8 cellular contexts compared by ENCODE assay signal in the genomic region with DNA sequence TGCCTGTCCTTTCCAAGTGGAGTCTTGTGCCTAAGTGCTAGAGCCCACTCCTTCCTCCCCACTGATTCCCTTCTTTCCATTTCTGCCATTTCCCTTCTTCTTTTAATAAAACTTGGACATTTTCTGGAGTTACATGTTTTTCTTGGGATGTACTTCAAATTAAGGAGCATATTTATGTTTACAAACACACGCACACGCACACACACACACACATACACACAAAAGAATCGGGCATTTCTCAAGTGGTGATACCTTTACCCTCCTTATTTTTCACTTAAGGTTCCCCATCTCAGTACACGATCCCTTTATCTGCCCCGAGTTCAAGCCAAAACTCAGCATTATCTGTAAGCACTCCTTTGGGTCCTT.
DNase-seq lines count a peak whose midpoint lies in the region; ATAC-seq, FAIRE-seq and TF ChIP-seq lines count a peak whose summit lies in the region.

No MANE protein-coding gene starts in this region.

- no peaks in the 10 kb centered on the region for H3K27me3 ChIP-seq in bronchial epithelial cell (ENCODE audit: control insufficient read depth, insufficient read depth, low read length)
- H3K27me3 ChIP-seq in prostate gland (replicated peaks; ENCODE audit: insufficient read depth) = no peaks in the 10 kb centered on the region

- no peaks in the 10 kb centered on the region for H3K27me3 Mint-ChIP-seq in activated T-helper 1 cell treated with anti-CD3 and anti-CD28 coated beads, Interleukin-12 subunit alpha, Interleukin-12 subunit beta, Interleukin-2, Interleukin-4 antibody, amounts not matched to agents 30 ng/mL and 10 ng/mL and 1 ng/mL, durations not matched to agents 14 hours and 24 hours and 36 hours (ENCODE audit: insufficient read depth)

- no peaks in the 10 kb centered on the region for H3K36me3 ChIP-seq in bronchial epithelial cell (ENCODE audit: control insufficient read depth, insufficient read depth, low read length)
- H3K36me3 ChIP-seq in prostate gland = no peaks in the 10 kb centered on the region

- H3K4me1 Mint-ChIP-seq in activated T-helper 1 cell treated with anti-CD3 and anti-CD28 coated beads, Interleukin-12 subunit alpha, Interleukin-12 subunit beta, Interleukin-2, Interleukin-4 antibody, amounts not matched to agents 30 ng/mL and 10 ng/mL and 1 ng/mL, durations not matched to agents 14 hours and 24 hours and 36 hours (ENCODE audit: low read depth) = peaks cover 15% of the 10 kb centered on the region

- H3K27ac Mint-ChIP-seq in activated T-helper 1 cell treated with anti-CD3 and anti-CD28 coated beads, Interleukin-12 subunit alpha, Interleukin-12 subunit beta, Interleukin-2, Interleukin-4 antibody, amounts not matched to agents 30 ng/mL and 10 ng/mL and 1 ng/mL, durations not matched to agents 14 hours and 24 hours and 36 hours = no peak overlapping the region

- intact Hi-C loops in prostate gland (cut with DNase I) = loop anchor here (2.0 kb wide), 1 partner anchor 153 kb away; a partner anchor contains a TSS
- intact Hi-C loops in activated T-helper 1 cell treated with anti-CD3 and anti-CD28 coated beads, Interleukin-12 subunit alpha, Interleukin-12 subunit beta, Interleukin-2, Interleukin-4 antibody, amounts not matched to agents 30 ng/mL and 10 ng/mL and 1 ng/mL, durations not matched to agents 14 hours and 24 hours and 36 hours (cut with micrococcal nuclease) = loop anchor here (1.0 to 2.0 kb wide), 6 partner anchors 21 to 543 kb away; no protein-coding TSS in a partner anchor

- no peak for FAIRE-seq in bronchial epithelial cell (lab: Jason Lieb, UNC)

- peaks cover 3% of the 10 kb centered on the region for H3K36me3 Mint-ChIP-seq in activated T-helper 1 cell treated with anti-CD3 and anti-CD28 coated beads, Interleukin-12 subunit alpha, Interleukin-12 subunit beta, Interleukin-2, Interleukin-4 antibody, amounts not matched to agents 30 ng/mL and 10 ng/mL and 1 ng/mL, durations not matched to agents 14 hours and 24 hours and 36 hours (ENCODE audit: low read depth)

- H3K4me3 Mint-ChIP-seq in activated T-helper 1 cell treated with anti-CD3 and anti-CD28 coated beads, Interleukin-12 subunit alpha, Interleukin-12 subunit beta, Interleukin-2, Interleukin-4 antibody, amounts not matched to agents 30 ng/mL and 10 ng/mL and 1 ng/mL, durations not matched to agents 14 hours and 24 hours and 36 hours = no peak overlapping the region

- H3K9me3 Mint-ChIP-seq in activated T-helper 1 cell treated with anti-CD3 and anti-CD28 coated beads, Interleukin-12 subunit alpha, Interleukin-12 subunit beta, Interleukin-2, Interleukin-4 antibody, amounts not matched to agents 30 ng/mL and 10 ng/mL and 1 ng/mL, durations not matched to agents 14 hours and 24 hours and 36 hours = no peaks in the 10 kb centered on the region

- DNase-seq in NCI-H82 (lab: John Stamatoyannopoulos, UW) = peak; percentile 36
- no peak for DNase-seq in NCI-H82 treated with DMSO at 0.1 percent for 48 hours (lab: John Stamatoyannopoulos, UW; ENCODE audit: unreplicated experiment)
- DNase-seq in bronchial epithelial cell (ENCODE audit: low read depth) = no peak
- DNase-seq in prostate gland (ENCODE audit: low spot score) = no peak
- no peak for DNase-seq in activated T-helper 1 cell treated with anti-CD3 and anti-CD28 coated beads, Interleukin-12 subunit alpha, Interleukin-12 subunit beta, Interleukin-2, Interleukin-4 antibody, amounts not matched to agents 30 ng/mL and 10 ng/mL and 1 ng/mL, durations not matched to agents 14 hours and 24 hours and 36 hours (ENCODE audit: low spot score)
- DNase-seq in NCI-H128 (lab: John Stamatoyannopoulos, UW; ENCODE audit: unreplicated experiment) = no peak
- no peak for DNase-seq in activated CD4-positive, alpha-beta T cell treated with anti-CD3 and anti-CD28 coated beads for 48 hours

- H3K27ac ChIP-seq in prostate gland = peak overlapping the region; percentile 85 to 88

- TF ChIP-seq CTCF in bronchial epithelial cell (IDR thresholded peaks at IDR 0.05; ENCODE audit: insufficient read depth, low read length, severe bottlenecking) (no peak), prostate gland (IDR thresholded peaks at IDR 0.05) (no peak)

- peaks cover 20% of the 10 kb centered on the region for H3K4me1 ChIP-seq in prostate gland (replicated peaks)

- no peaks in the 10 kb centered on the region for H3K9me3 ChIP-seq in prostate gland

- H3K4me3 ChIP-seq in bronchial epithelial cell (ENCODE audit: low read depth, low read length) (peak overlapping the region; percentile 49), prostate gland (peak overlapping the region in 1 of 2 donors; percentile 12)

- ATAC-seq in HG03196 (IDR thresholded peaks at IDR 0.05; ENCODE audit: unreplicated experiment) = peak; percentile 18

- no peak for TF ChIP-seq POLR2A in prostate gland (IDR thresholded peaks at IDR 0.05)

- 13% methylated on average over 5 of the region's 5 CpGs for WGBS in prostate gland
